In genomic region chr12:64018524-64018923, GRCh38 we compare ENCODE assay signal across 24 cellular contexts.
"Had no signal": no experiment of that assay in that cellular context is flagged by ENCODE, and none has a peak within 500 bp of the region (broad histone marks: within the 10 kb centered on the region; RNA-seq: fewer than 3 reads in every experiment).

No MANE protein-coding gene starts in this region.

- H3K27me3 ChIP-seq: dorsolateral prefrontal cortex, esophagus muscularis mucosa, foreskin keratinocyte, gastroesophageal sphincter, heart left ventricle, hepatocyte, left lung had no signal

- H3K27ac Mint-ChIP-seq: immature natural killer cell; mesothelial cell of epicardium; naive B cell; naive thymus-derived CD8-positive, alpha-beta T cell had no signal

- H3K36me3 ChIP-seq: lower lobe of right lung had no signal

- H3K4me3 ChIP-seq: coronary artery, dorsolateral prefrontal cortex, esophagus muscularis mucosa, gastroesophageal sphincter, heart left ventricle, hepatocyte, left lung, lower lobe of right lung, mucosa of descending colon had no signal

- FAIRE-seq: endothelial cell of umbilical vein, kidney had no signal

- H3K79me2 ChIP-seq: hepatocyte had no signal

- ATAC-seq: foreskin keratinocyte; gastroesophageal sphincter; heart left ventricle; left lung; left ventricle myocardium superior; lower lobe of right lung; mucosa of descending colon; naive thymus-derived CD8-positive, alpha-beta T cell had no signal

- H3K27ac ChIP-seq: coronary artery, dorsolateral prefrontal cortex, esophagus muscularis mucosa, foreskin keratinocyte, gastroesophageal sphincter, heart left ventricle, hepatocyte, left lung, lower lobe of right lung had no signal

- H2AFZ ChIP-seq: hepatocyte had no signal

- H3K4me1 ChIP-seq: esophagus muscularis mucosa, foreskin keratinocyte, gastroesophageal sphincter, heart left ventricle, left lung, lower lobe of right lung had no signal

- H3K4me2 ChIP-seq: hepatocyte had no signal

- H3K9me3 Mint-ChIP-seq: mesothelial cell of epicardium; naive B cell; naive thymus-derived CD8-positive, alpha-beta T cell had no signal

- DNase-seq: dermis blood vessel endothelial cell; dorsolateral prefrontal cortex; effector CD4-positive, alpha-beta T cell; effector memory CD4-positive, alpha-beta T cell; foreskin keratinocyte; heart left ventricle; hypothalamus; immature natural killer cell; islet precursor cell; kidney; kidney glomerular epithelial cell; left lung; left ventricle myocardium superior; lower lobe of right lung; mesenchymal stem cell; mucosa of descending colon; naive B cell; naive thymus-derived CD8-positive, alpha-beta T cell had no signal

- H3K9me3 ChIP-seq: esophagus muscularis mucosa, gastroesophageal sphincter, heart left ventricle, left lung, lower lobe of right lung, mucosa of descending colon had no signal

- H3K4me3 Mint-ChIP-seq: immature natural killer cell; mesothelial cell of epicardium; naive B cell; naive thymus-derived CD8-positive, alpha-beta T cell had no signal

- H3K36me3 Mint-ChIP-seq: immature natural killer cell; mesothelial cell of epicardium; naive B cell; naive thymus-derived CD8-positive, alpha-beta T cell had no signal

- H3K4me1 Mint-ChIP-seq: immature natural killer cell; naive B cell; naive thymus-derived CD8-positive, alpha-beta T cell had no signal
